ENCODE assay signal across 10 cellular contexts in the genomic region with DNA sequence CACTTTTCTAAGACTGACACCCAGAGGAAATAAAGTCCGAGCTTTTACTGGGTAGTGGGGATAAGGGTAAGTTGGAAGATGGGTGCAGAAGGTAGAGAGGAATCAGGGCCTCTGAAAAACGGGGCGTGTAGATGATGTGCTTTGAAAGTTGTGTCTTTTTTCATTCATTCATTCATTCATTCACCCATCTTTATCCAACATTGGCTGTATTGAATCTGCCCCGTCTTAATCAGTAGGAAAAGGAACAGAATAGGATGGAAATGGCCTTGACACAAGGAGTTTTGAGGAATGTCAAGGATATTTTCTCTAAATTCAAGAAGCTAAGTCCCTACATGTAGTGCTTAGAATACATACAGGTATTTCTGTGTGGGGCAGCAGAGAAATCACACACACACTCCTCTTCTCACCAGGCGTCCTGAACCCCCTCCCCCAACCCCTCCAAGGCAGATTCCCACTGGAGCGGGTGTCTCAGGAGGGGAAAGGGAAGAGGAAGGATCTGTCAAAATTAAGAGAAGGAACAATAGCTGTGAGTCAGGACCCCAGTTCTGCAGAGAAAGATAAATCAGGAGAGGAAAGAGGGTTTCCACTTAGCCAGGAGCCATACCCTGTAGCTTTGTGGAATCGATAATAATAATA. TPM values are rescaled to one million over a fixed set of nuclear protein-coding genes. Genes with fewer than 3 reads are reported as not detected.
DNase-seq lines count a peak whose midpoint lies in the region; ATAC-seq and TF ChIP-seq lines count a peak whose summit lies in the region.
"Had no signal": no experiment of that assay in that cellular context is flagged by ENCODE, and none has a peak within 500 bp of the region (broad histone marks: within the 10 kb centered on the region; RNA-seq: fewer than 3 reads in every experiment).

No MANE protein-coding gene starts in this region.

- H3K36me3 ChIP-seq in adipocyte (ENCODE audit: control insufficient read depth, insufficient read depth, low read length, severe bottlenecking): no peaks in the 10 kb centered on the region

- H3K27me3 Mint-ChIP-seq in HFFc6 (ENCODE audit: insufficient read depth) (peaks cover 29% of the 10 kb centered on the region), immature natural killer cell (ENCODE audit: low read depth in 3 of 3) (peaks cover 3 to 15% (median 5%) of the 10 kb centered on the region in 3 donors)
- peaks cover 45% of the 10 kb centered on the region for H3K27me3 Mint-ChIP-seq in stimulated activated memory B cell treated with anti-CD40 and anti-IgM and Interleukin-4, amounts not matched to agents 10 μg/mL and 1 μg/mL and 100 μg/mL, for 72 hours

- H3K4me1 Mint-ChIP-seq in HFFc6 (ENCODE audit: low read depth) (peaks cover 15% of the 10 kb centered on the region), immature natural killer cell (peaks cover 3 to 8% of the 10 kb centered on the region in 2 donors)
- peaks cover 10% of the 10 kb centered on the region for H3K4me1 Mint-ChIP-seq in stimulated activated memory B cell treated with anti-CD40 and anti-IgM and Interleukin-4, amounts not matched to agents 10 μg/mL and 1 μg/mL and 100 μg/mL, for 72 hours
- H3K4me1 Mint-ChIP-seq in stimulated activated effector memory CD8-positive, alpha-beta T cell treated with anti-CD3 and anti-CD28 coated beads, Interleukin-12 subunit alpha, Interleukin-12 subunit beta, amount 100 ng/mL, for 72 hours: peaks cover 10% of the 10 kb centered on the region

- DNase-seq in HFFc6 (no peak), adipocyte (ENCODE audit: low read depth) (no peak), immature natural killer cell (no peak), DMS153 (lab: John Stamatoyannopoulos, UW) (no peak), T-helper 9 cell (no peak), NCI-H345 (lab: John Stamatoyannopoulos, UW) (no peak)
- DNase-seq in stimulated activated effector memory CD8-positive, alpha-beta T cell treated with anti-CD3 and anti-CD28 coated beads, Interleukin-12 subunit alpha, Interleukin-12 subunit beta, amount 100 ng/mL, for 72 hours (ENCODE audit: low spot score in 2 of 2): no peak
- DNase-seq: activated gamma-delta T cell treated with Interleukin-2 at 50 U/mL for 16 hours, NCI-H187 had no signal

- no peaks in the 10 kb centered on the region for H3K36me3 Mint-ChIP-seq in HFFc6 (ENCODE audit: low read depth)
- H3K36me3 Mint-ChIP-seq in immature natural killer cell: no peaks in the 10 kb centered on the region
- no peaks in the 10 kb centered on the region for H3K36me3 Mint-ChIP-seq in stimulated activated memory B cell treated with anti-CD40 and anti-IgM and Interleukin-4, amounts not matched to agents 10 μg/mL and 1 μg/mL and 100 μg/mL, for 72 hours
- H3K36me3 Mint-ChIP-seq in stimulated activated effector memory CD8-positive, alpha-beta T cell treated with anti-CD3 and anti-CD28 coated beads, Interleukin-12 subunit alpha, Interleukin-12 subunit beta, amount 100 ng/mL, for 72 hours: no peaks in the 10 kb centered on the region

- ATAC-seq in stimulated activated memory B cell treated with anti-CD40 and anti-IgM and Interleukin-4, amounts not matched to agents 10 μg/mL and 1 μg/mL and 100 μg/mL, for 72 hours: no peak
- no peak for ATAC-seq in stimulated activated effector memory CD8-positive, alpha-beta T cell treated with anti-CD3 and anti-CD28 coated beads, Interleukin-12 subunit alpha, Interleukin-12 subunit beta, amount 100 ng/mL, for 72 hours

- H3K4me3 ChIP-seq in adipocyte (ENCODE audit: low read length): peak overlapping the region; percentile 85

- H3K9me3 Mint-ChIP-seq in HFFc6: 0 out of 2 replicates have a peak, but pooled peaks cover 7% of the 10 kb centered on the region
- H3K9me3 Mint-ChIP-seq in immature natural killer cell: no peaks in the 10 kb centered on the region
- H3K9me3 Mint-ChIP-seq in stimulated activated memory B cell treated with anti-CD40 and anti-IgM and Interleukin-4, amounts not matched to agents 10 μg/mL and 1 μg/mL and 100 μg/mL, for 72 hours: no peaks in the 10 kb centered on the region
- no peaks in the 10 kb centered on the region for H3K9me3 Mint-ChIP-seq in stimulated activated effector memory CD8-positive, alpha-beta T cell treated with anti-CD3 and anti-CD28 coated beads, Interleukin-12 subunit alpha, Interleukin-12 subunit beta, amount 100 ng/mL, for 72 hours

- H3K9ac ChIP-seq in adipocyte (ENCODE audit: low read length): peak overlapping the region; percentile 32

- H3K9me3 ChIP-seq in adipocyte (ENCODE audit: control insufficient read depth, low read length): peaks cover 8% of the 10 kb centered on the region

- no peak for TF ChIP-seq CTCF in HFFc6 (IDR thresholded peaks at IDR 0.05)

- no peak overlapping the region for H3K27ac Mint-ChIP-seq in HFFc6
- H3K27ac Mint-ChIP-seq in immature natural killer cell: peak overlapping the region in 1 of 6 donors; percentile 38
- H3K27ac Mint-ChIP-seq in stimulated activated memory B cell treated with anti-CD40 and anti-IgM and Interleukin-4, amounts not matched to agents 10 μg/mL and 1 μg/mL and 100 μg/mL, for 72 hours: no peak overlapping the region
- H3K27ac Mint-ChIP-seq in stimulated activated effector memory CD8-positive, alpha-beta T cell treated with anti-CD3 and anti-CD28 coated beads, Interleukin-12 subunit alpha, Interleukin-12 subunit beta, amount 100 ng/mL, for 72 hours: no peak overlapping the region

- peaks cover 4% of the 10 kb centered on the region for H3K4me1 ChIP-seq in adipocyte (ENCODE audit: control insufficient read depth, insufficient read depth, low read length)

- H3K27me3 ChIP-seq in adipocyte (replicated peaks; ENCODE audit: control insufficient read depth, insufficient read depth, low read length): peaks cover 68% of the 10 kb centered on the region

- H3K4me3 Mint-ChIP-seq in HFFc6: peak overlapping the region; percentile 89
- H3K4me3 Mint-ChIP-seq in immature natural killer cell: peak overlapping the region; percentile 83 to 89 (median 87)
- H3K4me3 Mint-ChIP-seq in stimulated activated memory B cell treated with anti-CD40 and anti-IgM and Interleukin-4, amounts not matched to agents 10 μg/mL and 1 μg/mL and 100 μg/mL, for 72 hours: peak overlapping the region; percentile 72
- H3K4me3 Mint-ChIP-seq in stimulated activated effector memory CD8-positive, alpha-beta T cell treated with anti-CD3 and anti-CD28 coated beads, Interleukin-12 subunit alpha, Interleukin-12 subunit beta, amount 100 ng/mL, for 72 hours: no peak overlapping the region

RNA-seq across cellular contexts. Expression of gene DYSF, which starts 13.9 kb away (rescaled TPM):
- under 1 TPM; 0.07 to 0.57 (median 0.32) TPM for total RNA-seq in HFFc6 (2021; fragmentation: NEBNext Ultra II Directional; extraction: Animal tissue kit (Norgen Biotek cat#: 25700))
- polyA plus RNA-seq in immature natural killer cell: 1 to 10 TPM; 3.4 to 5.0 (median 4.2) TPM
